ENCODE assay signal across 7 cellular contexts in the genomic region with DNA sequence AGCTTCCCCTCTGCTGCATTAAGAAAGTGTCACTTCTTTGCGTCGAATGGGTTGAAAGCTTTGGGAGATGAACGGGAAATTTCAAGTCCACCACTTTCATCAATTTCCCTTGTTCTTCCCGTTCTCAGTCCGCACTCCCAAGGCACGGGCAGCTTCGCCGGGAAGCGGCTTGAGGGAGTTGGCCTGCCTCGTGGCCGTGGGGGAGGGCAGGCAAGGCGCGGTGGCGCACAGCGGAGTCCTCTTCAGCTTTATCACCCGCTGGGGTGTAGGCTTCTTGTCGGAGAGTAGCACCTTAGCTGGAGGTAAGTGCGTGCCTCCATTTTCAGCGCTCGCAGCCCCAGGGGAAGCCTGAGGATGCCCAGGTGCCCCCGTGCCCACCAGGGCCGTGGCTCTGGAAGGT.
"Had no signal": no experiment of that assay in that cellular context is flagged by ENCODE, and none has a peak within 500 bp of the region (broad histone marks: within the 10 kb centered on the region; RNA-seq: fewer than 3 reads in every experiment).

No MANE protein-coding gene starts in this region.

- H3K27ac Mint-ChIP-seq: H9 had no signal

- H3K27ac ChIP-seq: HL-60 had no signal

- H3K4me1 Mint-ChIP-seq: H9 had no signal

- H3K4me3 Mint-ChIP-seq: H9 had no signal

- ATAC-seq: K562 had no signal

- FAIRE-seq: K562 had no signal

- DNase-seq: GOT3, H9, HCEC 1CT, IMR-90, KG1 had no signal

- H3K4me3 ChIP-seq: K562 had no signal
